23 cellular contexts compared by ENCODE assay signal in the genomic region with DNA sequence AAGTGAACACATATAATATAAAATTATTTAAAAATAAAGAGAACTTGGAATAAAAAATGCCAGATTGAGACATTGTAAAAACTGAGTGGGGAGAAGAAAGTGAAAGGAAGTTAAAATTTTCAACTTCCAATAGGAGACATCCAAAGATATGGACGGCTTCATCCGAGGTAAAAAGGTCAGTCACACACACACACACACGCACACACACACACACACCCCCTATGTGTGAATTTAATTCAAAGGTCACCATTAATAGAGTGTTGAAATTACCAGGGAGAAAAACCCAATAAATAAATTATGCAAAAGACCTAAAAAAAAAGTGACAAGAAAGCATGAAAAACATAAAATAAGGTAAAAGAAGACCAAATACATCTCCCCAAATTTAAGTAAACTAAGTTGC.
A peak's percentile ranks its signal among the peaks of the same experiment; 100 is the strongest.
DNase-seq lines count a peak whose midpoint lies in the region; ATAC-seq, FAIRE-seq and TF ChIP-seq lines count a peak whose summit lies in the region.
"Had no signal": no experiment of that assay in that cellular context is flagged by ENCODE, and none has a peak within 500 bp of the region (broad histone marks: within the 10 kb centered on the region; RNA-seq: fewer than 3 reads in every experiment).

No MANE protein-coding gene starts in this region.

- no peak overlapping the region for H3K4me3 ChIP-seq in pancreas
- H3K4me3 ChIP-seq: A549; BLaER1 treated with 17β-estradiol and CSF1 and Interleukin-3, amounts not matched to agents 10 nM and 100 nM; GM12878 had no signal

- 89 to 92% methylated on average over 3 of the region's 3 CpGs for WGBS in pancreas, 2 donors

- no peaks in the 10 kb centered on the region for H3K27me3 Mint-ChIP-seq in activated CD8-positive, alpha-beta T cell treated with anti-CD3 and anti-CD28 coated beads, Interleukin-2, amount 10 ng/mL, durations not matched to agents 7 days and 5 days (ENCODE audit: low read depth)
- H3K27me3 Mint-ChIP-seq: B cell; CD4-positive, alpha-beta T cell had no signal

- no peaks in the 10 kb centered on the region for H3K9me3 Mint-ChIP-seq in activated CD8-positive, alpha-beta T cell treated with anti-CD3 and anti-CD28 coated beads, Interleukin-2, amount 10 ng/mL, durations not matched to agents 7 days and 5 days (ENCODE audit: insufficient read depth)
- H3K9me3 Mint-ChIP-seq: CD4-positive, alpha-beta T cell; CD8-positive, alpha-beta T cell had no signal

- H3K27ac Mint-ChIP-seq in activated CD8-positive, alpha-beta T cell treated with anti-CD3 and anti-CD28 coated beads, Interleukin-2, amount 10 ng/mL, durations not matched to agents 7 days and 5 days: no peak overlapping the region
- H3K27ac Mint-ChIP-seq: B cell; CD4-positive, alpha-beta T cell; CD8-positive, alpha-beta T cell had no signal

- POLR2A ChIA-PET in activated CD8-positive, alpha-beta T cell treated with anti-CD3 and anti-CD28 coated beads, Interleukin-2, amount 10 ng/mL, durations not matched to agents 7 days and 5 days (lab: Charles Lee): no interaction called here

- DNase-seq in left lobe of liver (ENCODE audit: low spot score) (no peak), pancreas (no peak), SW 1271 (lab: John Stamatoyannopoulos, UW) (no peak), NCI-H1105 (lab: John Stamatoyannopoulos, UW) (no peak)
- no peak for DNase-seq in activated CD8-positive, alpha-beta T cell treated with anti-CD3 and anti-CD28 coated beads, Interleukin-2, amount 10 ng/mL, durations not matched to agents 7 days and 5 days
- DNase-seq: 8988T; AML-193; Caco-2; Calu3; CD4-positive, alpha-beta T cell; CD8-positive, alpha-beta T cell; DMS79 treated with DMSO at 0.1 percent for 48 hours; GDM1 had no signal

- peak; percentile 71 for FAIRE-seq in A204.1 (lab: Jason Lieb, UNC)
- FAIRE-seq in G401.6 (lab: Jason Lieb, UNC): peak; percentile 58
- peak; percentile 32 for FAIRE-seq in pancreas (lab: Jason Lieb, UNC)
- FAIRE-seq: A549, D721Med, GM12878, GM12892, GM19239 had no signal

- no peaks in the 10 kb centered on the region for H3K36me3 ChIP-seq in pancreas

- intact Hi-C loops in pancreas (cut with DNase I): no loop called here

- TF ChIP-seq CTCF in pancreas (IDR thresholded peaks at IDR 0.05): no peak

- H3K9me3 ChIP-seq in pancreas: no peaks in the 10 kb centered on the region
- H3K9me3 ChIP-seq: A549; BLaER1 treated with 17β-estradiol and CSF1 and Interleukin-3, amounts not matched to agents 10 nM and 100 nM; Caco-2 had no signal

- no peaks in the 10 kb centered on the region for H3K4me1 ChIP-seq in pancreas
- H3K4me1 ChIP-seq: A549; BLaER1 treated with 17β-estradiol and CSF1 and Interleukin-3, amounts not matched to agents 10 nM and 100 nM; Caco-2 had no signal

- CTCF ChIA-PET in activated CD8-positive, alpha-beta T cell treated with anti-CD3 and anti-CD28 coated beads, Interleukin-2, amount 10 ng/mL, durations not matched to agents 7 days and 5 days (lab: Charles Lee): no interaction called here

- ATAC-seq in left lobe of liver: peak; percentile 56
- no peak for ATAC-seq in pancreas
- ATAC-seq in activated CD8-positive, alpha-beta T cell treated with anti-CD3 and anti-CD28 coated beads, Interleukin-2, amount 10 ng/mL, durations not matched to agents 7 days and 5 days: no peak
- ATAC-seq: A549; CD8-positive, alpha-beta T cell; GM12878 had no signal

- no peak overlapping the region for H3K4me3 Mint-ChIP-seq in activated CD8-positive, alpha-beta T cell treated with anti-CD3 and anti-CD28 coated beads, Interleukin-2, amount 10 ng/mL, durations not matched to agents 7 days and 5 days
- H3K4me3 Mint-ChIP-seq: B cell; CD4-positive, alpha-beta T cell; CD8-positive, alpha-beta T cell had no signal

- no peak overlapping the region for H3K27ac ChIP-seq in pancreas
- H3K27ac ChIP-seq: A549; BLaER1 treated with 17β-estradiol and CSF1 and Interleukin-3, amounts not matched to agents 10 nM and 100 nM; C4-2B had no signal

- no peaks in the 10 kb centered on the region for H3K4me1 Mint-ChIP-seq in activated CD8-positive, alpha-beta T cell treated with anti-CD3 and anti-CD28 coated beads, Interleukin-2, amount 10 ng/mL, durations not matched to agents 7 days and 5 days (ENCODE audit: low read depth)
- H3K4me1 Mint-ChIP-seq: B cell had no signal

- H3K36me3 Mint-ChIP-seq in activated CD8-positive, alpha-beta T cell treated with anti-CD3 and anti-CD28 coated beads, Interleukin-2, amount 10 ng/mL, durations not matched to agents 7 days and 5 days (ENCODE audit: low read depth): no peaks in the 10 kb centered on the region

- H3K27me3 ChIP-seq in pancreas: no peaks in the 10 kb centered on the region
- H3K27me3 ChIP-seq: BLaER1 treated with 17β-estradiol and CSF1 and Interleukin-3, amounts not matched to agents 10 nM and 100 nM had no signal
